Comparison of ENCODE assay signal across 12 cellular contexts in the genomic region with DNA sequence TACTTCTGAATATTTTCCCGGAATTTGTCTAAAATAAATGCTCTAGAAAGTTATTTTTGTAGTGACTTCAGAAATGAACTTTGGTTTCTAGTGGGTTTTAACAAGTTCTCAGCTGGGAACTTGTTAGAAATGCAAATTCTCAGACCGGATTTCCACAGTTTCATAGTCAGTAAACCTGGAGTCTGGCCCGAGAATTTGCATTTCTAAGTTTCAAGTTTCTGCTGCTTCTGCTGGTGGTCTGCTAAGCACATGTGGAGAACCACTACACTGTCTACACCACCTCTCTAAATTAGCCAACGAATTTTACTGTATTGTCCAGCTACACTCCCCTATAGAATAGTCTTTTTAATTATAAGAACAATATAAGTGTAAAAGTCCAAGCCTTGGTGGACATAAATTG.
A peak's percentile ranks its signal among the peaks of the same experiment; 100 is the strongest.
DNase-seq lines count a peak whose midpoint lies in the region; ATAC-seq and TF ChIP-seq lines count a peak whose summit lies in the region.
"Had no signal": no experiment of that assay in that cellular context is flagged by ENCODE, and none has a peak within 500 bp of the region (broad histone marks: within the 10 kb centered on the region; RNA-seq: fewer than 3 reads in every experiment).

No MANE protein-coding gene starts in this region.

- intact Hi-C loops in A673 (cut with micrococcal nuclease; ENCODE audit: unreplicated experiment): no loop called here

- no TSS peak for BruUV-seq in A673 (replicated peaks; lab: Mats Ljungman, UMichigan)

- H3K4me3 ChIP-seq in BLaER1 treated with 17β-estradiol and CSF1 and Interleukin-3, amounts not matched to agents 10 nM and 100 nM: no peak overlapping the region
- H3K4me3 ChIP-seq in A673 (ENCODE audit: low read depth, low read length, poor library complexity, severe bottlenecking) (no peak overlapping the region), foreskin fibroblast (ENCODE audit: low read depth in 1 of 2, low read length in 2 of 2) (no peak overlapping the region)

- no peak overlapping the region for H3K27ac ChIP-seq in BLaER1 treated with 17β-estradiol and CSF1 and Interleukin-3, amounts not matched to agents 10 nM and 100 nM
- H3K27ac ChIP-seq in A673 (ENCODE audit: low read depth, low read length, poor library complexity, severe bottlenecking): no peak overlapping the region

- H3K27me3 ChIP-seq in BLaER1 treated with 17β-estradiol and CSF1 and Interleukin-3, amounts not matched to agents 10 nM and 100 nM: no peaks in the 10 kb centered on the region
- peaks cover 25% of the 10 kb centered on the region for H3K27me3 ChIP-seq in A673 (replicated peaks; ENCODE audit: insufficient read depth, low read depth, low read length, poor library complexity)

- H4K20me1 ChIP-seq in BLaER1 treated with 17β-estradiol and CSF1 and Interleukin-3, amounts not matched to agents 10 nM and 100 nM: no peaks in the 10 kb centered on the region

- no peak overlapping the region for H3K9ac ChIP-seq in BLaER1 treated with 17β-estradiol and CSF1 and Interleukin-3, amounts not matched to agents 10 nM and 100 nM

- peak overlapping the region in 10 of 11 experiments; percentile 6 to 62 (median 45); a peak in 16 of 22 replicates for H3K4me2 ChIP-seq in BLaER1 treated with 17β-estradiol and CSF1 and Interleukin-3, amounts not matched to agents 10 nM and 100 nM

- CTCF ChIA-PET in A673 (lab: Charles Lee): no interaction called here

- no peaks in the 10 kb centered on the region for H3K9me3 ChIP-seq in BLaER1 treated with 17β-estradiol and CSF1 and Interleukin-3, amounts not matched to agents 10 nM and 100 nM (replicated peaks in 1 of 11)
- no peaks in the 10 kb centered on the region for H3K9me3 ChIP-seq in A673 (ENCODE audit: low read depth, low read length, poor library complexity, severe bottlenecking)

- H3K36me3 ChIP-seq in BLaER1 treated with 17β-estradiol and CSF1 and Interleukin-3, amounts not matched to agents 10 nM and 100 nM: no peaks in the 10 kb centered on the region
- H3K36me3 ChIP-seq in A673 (ENCODE audit: insufficient read depth, low read length, poor library complexity, severe bottlenecking): no peaks in the 10 kb centered on the region

- peaks cover 8 to 22% (median 13%) of the 10 kb centered on the region in 10 experiments; a peak in 16 of 20 replicates for H3K4me1 ChIP-seq in BLaER1 treated with 17β-estradiol and CSF1 and Interleukin-3, amounts not matched to agents 10 nM and 100 nM
- no peaks in the 10 kb centered on the region for H3K4me1 ChIP-seq in A673 (ENCODE audit: insufficient read depth, low read length, poor library complexity, severe bottlenecking)

- POLR2A ChIA-PET in A673 (lab: Charles Lee; ENCODE audit: low non-redundant PET): no interaction called here

- TF ChIP-seq CTCF in A673 (conservative IDR thresholded peaks at IDR 0.05; ENCODE audit: low read depth, low read length) (no peak), foreskin fibroblast (IDR thresholded peaks at IDR 0.05; ENCODE audit: low read depth, low read length) (no peak)

- DNase-seq in NCI-H1694 treated with DMSO at 0.1 percent for 48 hours (lab: John Stamatoyannopoulos, UW) (no peak), A673 (ENCODE audit: low spot score) (no peak), foreskin fibroblast (no peak)
- no peak for DNase-seq in central memory CD4-positive, alpha-beta T cell
- DNase-seq: activated CD8-positive, alpha-beta memory T cell treated with anti-CD3 and anti-CD28 coated beads for 24 hours; DMS153; kidney had no signal

- ATAC-seq in GM19351 (IDR thresholded peaks at IDR 0.05; ENCODE audit: unreplicated experiment): peak; percentile 91
- peak; percentile 85 for ATAC-seq in HG02642 (IDR thresholded peaks at IDR 0.05; ENCODE audit: poor library complexity, unreplicated experiment)
- peak; percentile 83 for ATAC-seq in HG03354 (IDR thresholded peaks at IDR 0.05; ENCODE audit: poor library complexity, severe bottlenecking, unreplicated experiment)
- ATAC-seq: Panc1 had no signal
